ENCODE assay signal across 12 cellular contexts in the genomic region with DNA sequence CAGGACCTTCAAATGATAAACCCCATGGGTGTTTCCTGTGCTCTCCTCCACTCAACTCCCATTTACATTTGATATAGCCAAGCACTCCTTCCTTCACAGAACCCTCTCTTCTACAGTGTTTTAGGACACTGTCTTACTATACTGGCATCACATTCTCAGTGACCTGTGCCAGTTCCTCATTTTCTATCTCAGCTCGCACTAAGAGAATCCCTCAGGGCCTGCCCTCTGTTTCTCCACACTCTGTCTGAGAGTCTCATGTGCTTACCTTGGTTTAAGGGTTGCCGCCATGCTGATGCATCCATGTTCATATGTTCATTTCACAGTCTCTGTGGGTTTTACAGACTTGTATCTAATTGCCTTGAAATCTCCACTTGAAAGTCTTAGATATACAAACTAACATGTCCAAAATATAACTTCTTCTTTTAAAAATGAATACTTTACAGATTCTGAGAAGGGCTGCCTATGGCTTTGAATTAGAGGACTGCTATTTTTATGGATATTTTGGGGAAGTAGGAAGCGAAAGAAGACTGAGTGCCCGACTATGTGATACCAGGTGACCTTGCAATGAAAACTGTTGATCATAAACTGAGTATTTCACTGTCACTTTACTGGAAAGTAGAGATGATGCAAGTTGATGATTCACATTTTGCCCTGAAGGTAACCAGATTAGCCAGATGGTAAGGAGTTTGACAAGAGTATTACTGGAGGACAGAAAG.
A peak's percentile ranks its signal among the peaks of the same experiment; 100 is the strongest.
DNase-seq lines count a peak whose midpoint lies in the region; ATAC-seq and TF ChIP-seq lines count a peak whose summit lies in the region.
"Had no signal": no experiment of that assay in that cellular context is flagged by ENCODE, and none has a peak within 500 bp of the region (broad histone marks: within the 10 kb centered on the region; RNA-seq: fewer than 3 reads in every experiment).

No MANE protein-coding gene starts in this region.

- no peak overlapping the region for H3K9ac ChIP-seq in adipocyte (ENCODE audit: low read length)

- POLR2A ChIA-PET in HEK293T (lab: Yijun Ruan, JAX), result no interaction called here

- H3K4me3 ChIP-seq in adipocyte (ENCODE audit: low read length) (no peak overlapping the region), HAP-1 (no peak overlapping the region)

- in situ Hi-C loops in HAP-1 (cut with MboI; ENCODE audit: low sequenced_read_pairs), result no loop called here

- CTCF ChIA-PET in HEK293T (lab: Yijun Ruan, JAX), result no interaction called here

- DNase-seq in AML-193 (lab: John Stamatoyannopoulos, UW) (peak; percentile 38 to 39), adipocyte (ENCODE audit: low read depth) (peak; percentile 15), HEK293T (ENCODE audit: extremely low spot score) (no peak), HAP-1 (ENCODE audit: low spot score in 2 of 2) (no peak), NCI-H2107 treated with DMSO at 0.1 percent for 48 hours (lab: John Stamatoyannopoulos, UW; ENCODE audit: unreplicated experiment) (no peak)
- DNase-seq: activated B cell treated with CpG ODN at 0.5 μM for 24 hours, amygdala, BE2C, NCI-H510A treated with DMSO at 0.1 percent for 48 hours had no signal

- H3K4me1 ChIP-seq in adipocyte (ENCODE audit: control insufficient read depth, insufficient read depth, low read length), result peaks cover 7% of the 10 kb centered on the region
- no peaks in the 10 kb centered on the region for H3K4me1 ChIP-seq in HAP-1
- H3K4me1 ChIP-seq: BE2C had no signal

- H3K27me3 ChIP-seq in adipocyte (replicated peaks; ENCODE audit: control insufficient read depth, insufficient read depth, low read length), result no peaks in the 10 kb centered on the region
- H3K27me3 ChIP-seq in HAP-1 (ENCODE audit: low read depth), result no peaks in the 10 kb centered on the region
- H3K27me3 ChIP-seq: BE2C had no signal

- peak; percentile 74 for ATAC-seq in GM21390 (IDR thresholded peaks at IDR 0.05; ENCODE audit: unreplicated experiment)
- peak; percentile 61 for ATAC-seq in HG03521 (IDR thresholded peaks at IDR 0.05; ENCODE audit: unreplicated experiment)
- no peak for ATAC-seq in GM19328 (IDR thresholded peaks at IDR 0.05; ENCODE audit: unreplicated experiment)

- H3K9me3 ChIP-seq in adipocyte (ENCODE audit: control insufficient read depth, low read length) (no peaks in the 10 kb centered on the region), HAP-1 (no peaks in the 10 kb centered on the region)
- H3K9me3 ChIP-seq: BE2C had no signal

- peaks cover 35% of the 10 kb centered on the region for H3K36me3 ChIP-seq in adipocyte (ENCODE audit: control insufficient read depth, insufficient read depth, low read length, severe bottlenecking)
- no peaks in the 10 kb centered on the region for H3K36me3 ChIP-seq in HAP-1 (replicated peaks)
- H3K36me3 ChIP-seq: BE2C had no signal

TF ChIP-seq in HEK293T, 16 proteins besides CTCF, POLR2A, EP300 and RAD21:
- TF ChIP-seq LEF1 (IDR thresholded peaks at IDR 0.05; ENCODE audit: borderline replicate concordance), result no peak
- no peak for TF ChIP-seq ELF4 (IDR thresholded peaks at IDR 0.05)
- TF ChIP-seq TARDBP (IDR thresholded peaks at IDR 0.05), result no peak
- TF ChIP-seq SUZ12 (IDR thresholded peaks at IDR 0.05), result no peak
- TF ChIP-seq NFRKB (IDR thresholded peaks at IDR 0.05), result no peak
- TF ChIP-seq, protein P1, sequence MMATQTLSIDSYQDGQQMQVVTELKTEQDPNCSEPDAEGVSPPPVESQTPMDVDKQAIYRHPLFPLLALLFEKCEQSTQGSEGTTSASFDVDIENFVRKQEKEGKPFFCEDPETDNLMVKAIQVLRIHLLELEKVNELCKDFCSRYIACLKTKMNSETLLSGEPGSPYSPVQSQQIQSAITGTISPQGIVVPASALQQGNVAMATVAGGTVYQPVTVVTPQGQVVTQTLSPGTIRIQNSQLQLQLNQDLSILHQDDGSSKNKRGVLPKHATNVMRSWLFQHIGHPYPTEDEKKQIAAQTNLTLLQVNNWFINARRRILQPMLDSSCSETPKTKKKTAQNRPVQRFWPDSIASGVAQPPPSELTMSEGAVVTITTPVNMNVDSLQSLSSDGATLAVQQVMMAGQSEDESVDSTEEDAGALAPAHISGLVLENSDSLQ (IDR thresholded peaks at IDR 0.05), result no peak
- TF ChIP-seq FOXA1 (IDR thresholded peaks at IDR 0.05), result no peak
- TF ChIP-seq FOXK2 (IDR thresholded peaks at IDR 0.05), result no peak
- no peak for TF ChIP-seq BHLHE40 (IDR thresholded peaks at IDR 0.05; ENCODE audit: borderline replicate concordance)
- no peak for TF ChIP-seq FOXM1 (IDR thresholded peaks at IDR 0.05; ENCODE audit: borderline replicate concordance)
- TF ChIP-seq SP1 (IDR thresholded peaks at IDR 0.05), result no peak
- TF ChIP-seq ZNF384 (IDR thresholded peaks at IDR 0.05), result no peak
- no peak for TF ChIP-seq HDGF (IDR thresholded peaks at IDR 0.05; ENCODE audit: borderline replicate concordance)
- TF ChIP-seq ARNT (IDR thresholded peaks at IDR 0.05), result no peak

Comparison
In these comparisons a context has a peak if more than half of its experiments do, and no peak if none do; other contexts are left out.
1. DNase-seq: peak in AML-193 (2 of 2) and adipocyte (single experiment); none in HEK293T (single experiment), HAP-1 (0 of 2) and NCI-H2107 treated with DMSO at 0.1 percent for 48 hours (single experiment).